Comparison of ENCODE assay signal across 9 cellular contexts in genomic region chr13:71477735-71478134, GRCh38.
DNase-seq lines count a peak whose midpoint lies in the region; ATAC-seq and TF ChIP-seq lines count a peak whose summit lies in the region.
"Had no signal": no experiment of that assay in that cellular context is flagged by ENCODE, and none has a peak within 500 bp of the region (broad histone marks: within the 10 kb centered on the region; RNA-seq: fewer than 3 reads in every experiment).

No MANE protein-coding gene starts in this region.

- ATAC-seq in HG03280 (IDR thresholded peaks at IDR 0.05; ENCODE audit: unreplicated experiment) = no peak
- no peak for ATAC-seq in HG02938 (IDR thresholded peaks at IDR 0.05; ENCODE audit: unreplicated experiment)
- ATAC-seq in HG02588 (IDR thresholded peaks at IDR 0.05; ENCODE audit: unreplicated experiment) = no peak

- DNase-seq in cardiac fibroblast (ENCODE audit: low read depth in 2 of 2) (peak; percentile 8 to 20), neural crest cell (ENCODE audit: low read depth, low spot score) (no peak)
- DNase-seq: activated CD4-positive, alpha-beta T cell treated with anti-CD3 and anti-CD28 coated beads for 4 hours; esophagus squamous epithelium had no signal

- H3K27me3 Mint-ChIP-seq in neural crest cell (ENCODE audit: low read depth) = no peaks in the 10 kb centered on the region

- H3K4me3 ChIP-seq in Loucy (ENCODE audit: low read length, poor library complexity, severe bottlenecking) = no peak overlapping the region
- H3K4me3 ChIP-seq in cardiac fibroblast (replicated peaks in 1 of 2; ENCODE audit: low read depth in 2 of 2, low read length in 2 of 2) = no peak overlapping the region
- H3K4me3 ChIP-seq: esophagus squamous epithelium had no signal

- H3K4me1 ChIP-seq in Loucy (ENCODE audit: insufficient read depth, low read length, poor library complexity, severe bottlenecking) = no peaks in the 10 kb centered on the region
- H3K4me1 ChIP-seq: esophagus squamous epithelium had no signal

- peak; percentile 37; the same call in 1 of the 3 replicates for TF ChIP-seq CTCF in GM12872 (IDR thresholded peaks at IDR 0.05; ENCODE audit: insufficient read depth, low read depth, low read length)
- TF ChIP-seq CTCF in Loucy (conservative IDR thresholded peaks at IDR 0.05; ENCODE audit: low read length) = peak; percentile 80
- TF ChIP-seq CTCF in cardiac fibroblast (IDR thresholded peaks at IDR 0.05; ENCODE audit: low read depth, low read length) = peak; percentile 36
- peak; percentile 66 for TF ChIP-seq CTCF in neural crest cell (conservative IDR thresholded peaks at IDR 0.05)

- H4K20me1 ChIP-seq in Loucy (ENCODE audit: insufficient read depth, low read length, poor library complexity, severe bottlenecking) = no peaks in the 10 kb centered on the region

- H3K9me3 Mint-ChIP-seq in neural crest cell = peaks cover 6% of the 10 kb centered on the region

- H3K9me3 ChIP-seq in Loucy (ENCODE audit: insufficient read depth, low read depth, low read length) = no peaks in the 10 kb centered on the region
- H3K9me3 ChIP-seq: esophagus squamous epithelium had no signal

- no peak overlapping the region for H2AFZ ChIP-seq in Loucy (ENCODE audit: low read length)

- H3F3A ChIP-seq in Loucy (ENCODE audit: low read depth) = no peaks in the 10 kb centered on the region

- H3K27me3 ChIP-seq in Loucy (ENCODE audit: insufficient read depth, low read length, poor library complexity, severe bottlenecking) = no peaks in the 10 kb centered on the region
- H3K27me3 ChIP-seq: esophagus squamous epithelium had no signal

- H3K9me2 ChIP-seq in Loucy (replicated peaks; ENCODE audit: low read depth, low read length) = no peaks in the 10 kb centered on the region

- no peak overlapping the region for H3K9ac ChIP-seq in Loucy (ENCODE audit: low read depth, low read length, poor library complexity, severe bottlenecking)

- H3K4me1 Mint-ChIP-seq in neural crest cell = peaks cover 16% of the 10 kb centered on the region

- no peak overlapping the region for H3K27ac Mint-ChIP-seq in neural crest cell (ENCODE audit: unreplicated experiment)

- peaks cover 17% of the 10 kb centered on the region for H3K36me3 Mint-ChIP-seq in neural crest cell (ENCODE audit: low read depth)

- H3K36me3 ChIP-seq in Loucy (ENCODE audit: insufficient read depth, low read length) = no peaks in the 10 kb centered on the region
- H3K36me3 ChIP-seq: esophagus squamous epithelium had no signal

- no peaks in the 10 kb centered on the region for H3K79me2 ChIP-seq in Loucy (ENCODE audit: insufficient read depth, low read length)

- no peak overlapping the region for H3K4me2 ChIP-seq in Loucy (ENCODE audit: low read depth, low read length, poor library complexity, severe bottlenecking)

- H3K4me3 Mint-ChIP-seq in neural crest cell = no peak overlapping the region
